In the genomic region with DNA sequence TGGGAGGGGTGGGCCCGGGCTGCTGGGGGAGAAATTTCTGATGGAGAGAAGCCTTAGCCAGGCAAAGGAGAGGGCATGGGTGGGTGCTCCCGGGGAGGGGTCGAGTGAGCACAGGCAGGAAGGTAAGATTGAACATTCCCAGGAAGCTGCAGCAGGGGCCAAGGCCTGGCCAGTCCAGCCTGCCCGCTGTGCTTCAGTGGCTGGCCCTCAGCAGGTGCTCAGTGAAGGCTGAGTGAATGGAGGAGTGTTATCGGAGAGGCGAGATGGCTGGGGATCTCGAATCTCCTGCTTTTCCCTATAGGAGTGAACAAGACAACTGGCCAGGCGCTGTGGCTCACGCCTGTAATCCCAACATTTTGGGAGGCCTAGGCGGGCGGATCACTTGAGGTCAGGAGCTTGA, we compare ENCODE assay signal across 1 cellular context.
TF ChIP-seq lines count a peak whose summit lies in the region.

No MANE protein-coding gene starts in this region.

TF ChIP-seq in HepG2, 621 proteins besides CTCF, POLR2A, EP300 and RAD21:
- TF ChIP-seq ELF1 (CRISPR knock-in tag; IDR thresholded peaks at IDR 0.05) = no peak
- TF ChIP-seq, protein P1, sequence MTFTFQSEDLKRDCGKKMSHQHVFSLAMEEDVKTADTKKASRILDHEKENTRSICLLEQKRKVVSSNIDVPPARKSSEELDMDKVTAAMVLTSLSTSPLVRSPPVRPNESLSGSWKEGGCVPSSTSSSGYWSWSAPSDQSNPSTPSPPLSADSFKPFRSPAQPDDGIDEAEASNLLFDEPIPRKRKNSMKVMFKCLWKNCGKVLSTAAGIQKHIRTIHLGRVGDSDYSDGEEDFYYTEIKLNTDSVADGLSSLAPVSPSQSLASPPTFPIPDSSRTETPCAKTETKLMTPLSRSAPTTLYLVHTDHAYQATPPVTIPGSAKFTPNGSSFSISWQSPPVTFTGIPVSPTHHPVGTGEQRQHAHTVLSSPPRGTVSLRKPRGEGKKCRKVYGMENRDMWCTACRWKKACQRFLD (CRISPR knock-in tag; IDR thresholded peaks at IDR 0.05; ENCODE audit: borderline replicate concordance) = no peak
- TF ChIP-seq TBL1XR1 (IDR thresholded peaks at IDR 0.05; ENCODE audit: borderline replicate concordance, low read length, partially characterized antibody) = no peak
